23 cellular contexts compared by ENCODE assay signal in genomic region chr5:9375756-9376155, GRCh38.
"Had no signal": no experiment of that assay in that cellular context is flagged by ENCODE, and none has a peak within 500 bp of the region (broad histone marks: within the 10 kb centered on the region; RNA-seq: fewer than 3 reads in every experiment).

No MANE protein-coding gene starts in this region.

- H3K27me3 ChIP-seq: MG63, SJCRH30 had no signal

- H3K27ac ChIP-seq: HL-60, RWPE1, SJCRH30 had no signal

- H3K4me3 ChIP-seq: MG63, SJCRH30 had no signal

- H3K36me3 ChIP-seq: SJCRH30 had no signal

- H3K4me1 ChIP-seq: SJCRH30 had no signal

- ATAC-seq: Panc1, Right ventricle myocardium inferior, SK-N-SH treated with all-trans-retinoic acid at 6 μM for 48 hours had no signal

- H3K9me3 ChIP-seq: MG63, SJCRH30 had no signal

- DNase-seq: KBM-7, MG63, NCI-H1092, NCI-H1105 treated with DMSO at 0.1 percent for 48 hours, NCI-H1417 treated with DMSO at 0.1 percent for 48 hours, NCI-H146, NCI-H1694 treated with DMSO at 0.1 percent for 48 hours, NCI-H1930, NCI-H2081, NCI-H2107, NCI-H2227 treated with DMSO at 0.1 percent for 48 hours, NCI-H446, NCI-H510A, NCI-H524 treated with DMSO at 0.1 percent for 48 hours, NCI-H69, NCI-H774, SHP77 treated with DMSO at 0.1 percent for 48 hours, SJCRH30 had no signal
